Comparison of ENCODE assay signal across 17 cellular contexts in the genomic region with DNA sequence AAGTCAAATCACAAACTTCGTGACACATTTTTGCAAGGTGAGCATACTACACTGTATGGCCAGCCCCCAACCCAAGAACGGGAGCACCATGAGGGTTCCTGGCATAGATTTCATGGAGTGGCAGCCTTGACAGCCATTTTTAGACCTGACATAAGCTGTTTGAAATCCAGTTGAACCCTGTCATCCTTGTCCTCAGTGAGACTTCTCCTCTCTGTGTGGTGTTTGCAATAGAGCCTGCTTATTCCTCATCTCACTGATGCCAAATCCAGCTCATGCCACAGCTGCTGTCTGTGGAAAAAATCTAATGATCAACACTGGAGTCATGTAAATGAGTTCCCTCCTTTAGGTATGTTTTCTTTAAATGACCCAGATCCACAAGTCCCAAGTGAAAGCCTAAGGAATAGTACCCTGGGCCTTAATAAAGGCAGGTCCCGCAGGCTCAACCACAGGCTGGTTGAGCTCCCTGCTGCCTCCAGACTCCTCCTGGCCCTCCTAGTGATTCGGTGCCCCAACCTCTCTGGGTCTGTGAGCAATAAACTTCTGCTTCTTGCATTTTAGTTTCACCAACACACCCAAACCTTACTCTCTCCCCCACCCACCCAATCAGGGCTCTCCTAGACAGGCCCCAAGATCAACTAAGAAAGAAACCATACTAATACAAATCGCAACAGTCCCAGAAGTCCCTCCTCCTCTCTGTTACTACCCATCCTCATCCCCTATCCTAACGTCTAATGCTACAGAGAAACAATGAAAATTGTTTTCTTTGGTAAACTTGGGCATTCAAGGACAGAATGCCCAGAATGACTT. TPM values are rescaled to one million over a fixed set of nuclear protein-coding genes. Genes with fewer than 3 reads are reported as not detected.
DNase-seq lines count a peak whose midpoint lies in the region; ATAC-seq and TF ChIP-seq lines count a peak whose summit lies in the region.
"Had no signal": no experiment of that assay in that cellular context is flagged by ENCODE, and none has a peak within 500 bp of the region (broad histone marks: within the 10 kb centered on the region; RNA-seq: fewer than 3 reads in every experiment).

No MANE protein-coding gene starts in this region.

- H3K4me3 ChIP-seq in PC-9 = peak overlapping the region; percentile 31; the same call in 1 of the 2 replicates
- H3K4me3 ChIP-seq in lower lobe of right lung = no peak overlapping the region
- H3K4me3 ChIP-seq: BLaER1 had no signal

- no peaks in the 10 kb centered on the region for H4K20me1 ChIP-seq in PC-9 (ENCODE audit: insufficient read depth)
- H4K20me1 ChIP-seq: BLaER1 had no signal

- CTCF ChIA-PET in PC-9 (lab: Charles Lee) = interaction anchor here (1.0 kb wide), 1 partner anchor 9 kb away, joined by 10 read pairs; no protein-coding TSS in a partner anchor

- H3K27ac ChIP-seq in PC-9 (peak overlapping the region; percentile 80), epithelial cell of prostate (peak overlapping the region; percentile 81), lower lobe of right lung (no peak overlapping the region)
- H3K27ac ChIP-seq: BLaER1 had no signal

- H3K4me2 ChIP-seq in PC-9 = peak overlapping the region; percentile 71
- H3K4me2 ChIP-seq: BLaER1 had no signal

- TF ChIP-seq CTCF in PC-9 (conservative IDR thresholded peaks at IDR 0.05) = no peak
- TF ChIP-seq CTCF in lower lobe of right lung (IDR thresholded peaks at IDR 0.05) = no peak

- BruUV-seq in PC-9 (replicated peaks; lab: Mats Ljungman, UMichigan) = TSS peak; percentile 58

- H2AFZ ChIP-seq in PC-9 = no peak overlapping the region

- no peaks in the 10 kb centered on the region for H3K79me2 ChIP-seq in PC-9 (ENCODE audit: low read depth)

- DNase-seq in EL = peak; percentile 5
- DNase-seq in PC-9 = no peak
- DNase-seq in epithelial cell of prostate (ENCODE audit: low read depth, low spot score) = no peak
- DNase-seq in renal cortical epithelial cell (ENCODE audit: low read depth) = peak; percentile 15
- no peak for DNase-seq in SW480 (ENCODE audit: low spot score)
- DNase-seq in lower lobe of right lung = no peak
- DNase-seq: activated gamma-delta T cell, DMS153, hippocampal formation, NCI-H2029, NCI-H524, T-cell had no signal

- POLR2A ChIA-PET in PC-9 (lab: Charles Lee; ENCODE audit: unreplicated experiment) = interaction anchor here (0.6 to 1.0 kb wide), 2 partner anchors 15 to 245 kb away, joined by 3 read pairs; no protein-coding TSS in a partner anchor

- ATAC-seq in lower lobe of right lung (no peak), GM19395 (IDR thresholded peaks at IDR 0.05; ENCODE audit: unreplicated experiment) (no peak)
- ATAC-seq: sciatic nerve, T-cell had no signal

- H3K4me1 ChIP-seq in PC-9 (replicated peaks; ENCODE audit: insufficient read depth) = peaks cover 39% of the 10 kb centered on the region
- H3K4me1 ChIP-seq in lower lobe of right lung = no peaks in the 10 kb centered on the region

- H3K27me3 ChIP-seq in PC-9 (ENCODE audit: insufficient read depth, low read depth) (no peaks in the 10 kb centered on the region), lower lobe of right lung (ENCODE audit: low read depth) (peaks cover 6% of the 10 kb centered on the region)
- H3K27me3 ChIP-seq: BLaER1 had no signal

- intact Hi-C loops in PC-9 (cut with micrococcal nuclease; ENCODE audit: unreplicated experiment) = loop anchor here (2.0 kb wide), 1 partner anchor 15 kb away; no protein-coding TSS in a partner anchor
- intact Hi-C loops in lower lobe of right lung (cut with DNase I) = no loop called here

- H3K36me3 ChIP-seq in PC-9 (ENCODE audit: low read depth) (no peaks in the 10 kb centered on the region), lower lobe of right lung (no peaks in the 10 kb centered on the region)
- H3K36me3 ChIP-seq: BLaER1 had no signal

- H3K9me2 ChIP-seq in PC-9 (ENCODE audit: insufficient read depth) = no peaks in the 10 kb centered on the region

- H3K9me3 ChIP-seq in PC-9 (ENCODE audit: insufficient read depth, low read depth) = no peaks in the 10 kb centered on the region; the same call in 1 of the 2 replicates
- no peaks in the 10 kb centered on the region for H3K9me3 ChIP-seq in lower lobe of right lung
- H3K9me3 ChIP-seq: BLaER1 had no signal

- H3F3A ChIP-seq in PC-9 (ENCODE audit: insufficient read depth, low read depth) = peaks cover 19% of the 10 kb centered on the region

RNA-seq across cellular contexts. Expression of a gene that starts 8.4 kb away (rescaled TPM):
- total RNA-seq in PC-9 (2021) = 9.0 and 12.3 TPM in 2 replicates
- total RNA-seq in renal cortical epithelial cell = under 0.01 and 0.70 TPM in 2 replicates
- not detected for total RNA-seq in lower lobe of right lung
- total RNA-seq: activated CD8-positive, alpha-beta memory T cell treated with anti-CD3 and anti-CD28 coated beads for 36 hours; mononuclear cell; sciatic nerve had no signal

Comparison
In these comparisons a context has a peak if more than half of its experiments do, and no peak if none do; other contexts are left out.
1. DNase-seq: peak in EL (single experiment) and renal cortical epithelial cell (single experiment); none in PC-9 (0 of 2), epithelial cell of prostate (single experiment), SW480 (single experiment) and lower lobe of right lung (single experiment).